In the genomic region with DNA sequence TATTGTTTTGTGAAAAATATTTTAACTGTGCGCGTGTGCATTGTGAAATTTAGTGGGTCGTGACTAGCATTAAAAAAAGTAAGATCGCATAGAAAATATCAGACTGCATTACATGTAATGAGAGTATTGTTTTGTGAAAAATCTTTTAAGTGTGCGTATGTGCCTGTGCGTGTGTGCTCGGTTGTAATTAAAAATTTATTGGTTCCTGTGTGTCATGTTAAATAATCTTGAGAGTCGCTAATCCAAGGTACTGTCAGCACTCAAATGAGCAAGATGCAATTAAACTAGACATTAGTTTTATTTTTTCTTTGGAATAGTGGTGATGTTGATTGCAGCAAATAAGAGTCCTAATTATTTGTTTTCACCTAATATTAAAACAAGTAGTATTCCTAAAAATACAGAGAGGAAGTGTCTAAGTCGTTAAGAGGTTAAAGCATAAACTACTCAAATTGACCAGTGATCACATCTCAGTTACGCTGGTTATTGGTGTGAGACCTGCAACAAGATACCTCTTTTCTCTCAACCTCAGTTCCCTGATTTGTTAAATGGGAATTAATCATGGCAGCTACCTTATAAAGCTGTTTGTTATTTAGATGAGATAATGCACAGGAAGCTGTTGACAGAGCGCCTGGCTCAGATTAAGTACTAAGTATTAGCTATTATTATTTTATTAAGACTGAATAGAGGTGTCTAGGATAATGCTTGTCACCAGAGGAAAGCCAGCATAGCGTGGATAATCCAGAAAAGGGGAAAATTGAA, we compare ENCODE assay signal across 8 cellular contexts. TPM values are rescaled to one million over a fixed set of nuclear protein-coding genes. Genes with fewer than 3 reads are reported as not detected.
DNase-seq lines count a peak whose midpoint lies in the region; ATAC-seq, FAIRE-seq and TF ChIP-seq lines count a peak whose summit lies in the region.

No MANE protein-coding gene starts in this region.

- WGBS in stomach, 5 donors: 45 to 51% (median 49%) methylated on average over 12 of the region's 12 CpGs

- ATAC-seq in activated naive CD8-positive, alpha-beta T cell treated with anti-CD3 and anti-CD28 coated beads, Interleukin-2, amount 10 ng/mL, durations not matched to agents 7 days and 5 days (ENCODE audit: low read depth): no peak
- ATAC-seq in GM18907 (IDR thresholded peaks at IDR 0.05; ENCODE audit: unreplicated experiment): no peak

- H3K4me1 Mint-ChIP-seq in CD8-positive, alpha-beta memory T cell: peaks cover 20 to 23% (median 23%) of the 10 kb centered on the region in 3 donors
- peaks cover 14% of the 10 kb centered on the region for H3K4me1 Mint-ChIP-seq in activated naive CD8-positive, alpha-beta T cell treated with anti-CD3 and anti-CD28 coated beads, Interleukin-2, amount 10 ng/mL, durations not matched to agents 7 days and 5 days

- TF ChIP-seq CTCF in stomach (IDR thresholded peaks at IDR 0.05): no peak
- no peak for TF ChIP-seq CTCF in Peyer's patch (IDR thresholded peaks at IDR 0.05)

- H3K9me3 ChIP-seq in CD8-positive, alpha-beta memory T cell (ENCODE audit: low read length): no peaks in the 10 kb centered on the region
- H3K9me3 ChIP-seq in HAP-1 (no peaks in the 10 kb centered on the region), stomach (no peaks in the 10 kb centered on the region), Peyer's patch (no peaks in the 10 kb centered on the region)

- POLR2A ChIA-PET in CD8-positive, alpha-beta memory T cell (lab: Charles Lee): no interaction called here
- POLR2A ChIA-PET in activated naive CD8-positive, alpha-beta T cell treated with anti-CD3 and anti-CD28 coated beads, Interleukin-2, amount 10 ng/mL, durations not matched to agents 7 days and 5 days (lab: Charles Lee): interaction anchor here (1.3 kb wide), 1 partner anchor 116 kb away, joined by 4 read pairs; the partner anchor contains the start of gene EEF1B2

- H3K36me3 ChIP-seq in CD8-positive, alpha-beta memory T cell (ENCODE audit: insufficient read depth, low read length): no peaks in the 10 kb centered on the region
- H3K36me3 ChIP-seq in HAP-1 (replicated peaks) (no peaks in the 10 kb centered on the region), stomach (no peaks in the 10 kb centered on the region), Peyer's patch (no peaks in the 10 kb centered on the region)

- CTCF ChIA-PET in CD8-positive, alpha-beta memory T cell (lab: Charles Lee): no interaction called here

- H3K27me3 ChIP-seq in CD8-positive, alpha-beta memory T cell (ENCODE audit: insufficient read depth, low read length, poor library complexity, severe bottlenecking): no peaks in the 10 kb centered on the region
- H3K27me3 ChIP-seq in HAP-1 (ENCODE audit: low read depth): peaks cover 6% of the 10 kb centered on the region; the same call in 1 of the 2 replicates
- H3K27me3 ChIP-seq in stomach: peaks cover 0 to 67% (median 36%) of the 10 kb centered on the region in 3 donors
- H3K27me3 ChIP-seq in Peyer's patch: peaks cover 0 to 3% of the 10 kb centered on the region in 2 donors

- H3K4me3 ChIP-seq in CD8-positive, alpha-beta memory T cell (ENCODE audit: low read length): no peak overlapping the region
- H3K4me3 ChIP-seq in HAP-1 (peak overlapping the region; percentile 66), stomach (peak overlapping the region in 2 of 4 donors; percentile 62 to 83), Peyer's patch (no peak overlapping the region)

- DNase-seq in CD8-positive, alpha-beta memory T cell: no peak
- DNase-seq in HAP-1 (ENCODE audit: low spot score in 2 of 2) (peak in 1 of 2 experiments; percentile 37), stomach (no peak), NCI-H345 (lab: John Stamatoyannopoulos, UW) (no peak), Peyer's patch (no peak)
- no peak for DNase-seq in activated naive CD8-positive, alpha-beta T cell treated with anti-CD3 and anti-CD28 coated beads, Interleukin-2, amount 10 ng/mL, durations not matched to agents 7 days and 5 days

- TF ChIP-seq EP300 in stomach (IDR thresholded peaks at IDR 0.05): no peak

- FAIRE-seq in islet of Langerhans (lab: Jason Lieb, UNC): peak; percentile 55

- intact Hi-C loops in stomach (cut with DNase I; ENCODE audit: low total_unique reads): no loop called here

- H3K4me3 Mint-ChIP-seq in CD8-positive, alpha-beta memory T cell: peak overlapping the region; percentile 82 to 88 (median 86)
- H3K4me3 Mint-ChIP-seq in activated naive CD8-positive, alpha-beta T cell treated with anti-CD3 and anti-CD28 coated beads, Interleukin-2, amount 10 ng/mL, durations not matched to agents 7 days and 5 days: peak overlapping the region; percentile 88

- peak overlapping the region in 3 of 8 donors; percentile 19 to 91 (median 29) for H3K27ac Mint-ChIP-seq in CD8-positive, alpha-beta memory T cell
- no peak overlapping the region for H3K27ac Mint-ChIP-seq in activated naive CD8-positive, alpha-beta T cell treated with anti-CD3 and anti-CD28 coated beads, Interleukin-2, amount 10 ng/mL, durations not matched to agents 7 days and 5 days

- no peak overlapping the region for H3K27ac ChIP-seq in CD8-positive, alpha-beta memory T cell (ENCODE audit: low read depth, low read length)
- H3K27ac ChIP-seq in stomach (no peak overlapping the region), Peyer's patch (no peak overlapping the region)

- H3K4me1 ChIP-seq in CD8-positive, alpha-beta memory T cell (ENCODE audit: insufficient read depth, low read length): peaks cover 4% of the 10 kb centered on the region
- H3K4me1 ChIP-seq in HAP-1 (peaks cover 15% of the 10 kb centered on the region), stomach (peaks cover 0 to 25% (median 19%) of the 10 kb centered on the region in 4 donors), Peyer's patch (peaks cover 0 to 11% (median 2%) of the 10 kb centered on the region in 4 donors)

- peaks cover 0 to 5% (median 4%) of the 10 kb centered on the region in 5 donors for H3K9me3 Mint-ChIP-seq in CD8-positive, alpha-beta memory T cell
- no peaks in the 10 kb centered on the region for H3K9me3 Mint-ChIP-seq in activated naive CD8-positive, alpha-beta T cell treated with anti-CD3 and anti-CD28 coated beads, Interleukin-2, amount 10 ng/mL, durations not matched to agents 7 days and 5 days

- peaks cover 36 to 39% of the 10 kb centered on the region in 2 donors for H3K27me3 Mint-ChIP-seq in CD8-positive, alpha-beta memory T cell
- H3K27me3 Mint-ChIP-seq in activated naive CD8-positive, alpha-beta T cell treated with anti-CD3 and anti-CD28 coated beads, Interleukin-2, amount 10 ng/mL, durations not matched to agents 7 days and 5 days: peaks cover 45% of the 10 kb centered on the region

- TF ChIP-seq POLR2A in stomach (IDR thresholded peaks at IDR 0.05) (no peak), Peyer's patch (IDR thresholded peaks at IDR 0.05) (no peak)

- in situ Hi-C loops in HAP-1 (cut with MboI; ENCODE audit: low sequenced_read_pairs): no loop called here

- H3K36me3 Mint-ChIP-seq in CD8-positive, alpha-beta memory T cell: peaks cover 0 to 3% (median 0%) of the 10 kb centered on the region in 3 donors
- no peaks in the 10 kb centered on the region for H3K36me3 Mint-ChIP-seq in activated naive CD8-positive, alpha-beta T cell treated with anti-CD3 and anti-CD28 coated beads, Interleukin-2, amount 10 ng/mL, durations not matched to agents 7 days and 5 days

RNA-seq across cellular contexts. Expression of gene ZDBF2, which starts 1.9 kb away (rescaled TPM):
- 1 to 10 TPM; 7.2 to 7.6 TPM for total RNA-seq in CD8-positive, alpha-beta memory T cell
- 2.0 TPM for polyA plus RNA-seq in CD8-positive, alpha-beta memory T cell
- 10 to 100 TPM; 10.7 to 12.8 TPM for total RNA-seq in activated naive CD8-positive, alpha-beta T cell treated with anti-CD3 and anti-CD28 coated beads, Interleukin-2, amount 10 ng/mL, durations not matched to agents 7 days and 5 days
- total RNA-seq in stomach (10 to 100 TPM in 2 of 5 donors, 1 to 10 TPM in 3; 5.8 to 38.5 (median 8.9) TPM), Peyer's patch (10 to 100 TPM in 1 of 4 donors, 1 to 10 TPM in 3; 2.6 to 12.4 (median 4.5) TPM)
- polyA plus RNA-seq in stomach: 1 to 10 TPM in 2 of 3 donors, under 1 TPM in 1; 0.93 to 1.4 (median 1.1) TPM
